In genomic region chr14:105490572-105491365, GRCh38 we compare ENCODE assay signal across 8 cellular contexts. TPM values are rescaled to one million over a fixed set of nuclear protein-coding genes. Genes with fewer than 3 reads are reported as not detected.
DNase-seq lines count a peak whose midpoint lies in the region; ATAC-seq and TF ChIP-seq lines count a peak whose summit lies in the region.

TEDC1 (plus strand) TSS chr14:105491246; CDS start chr14:105491376, 130 bp downstream.

- DNase-seq in Caco-2: peak; percentile 99 to 100
- peak; percentile 100 for DNase-seq in HT1080 (ENCODE audit: low read depth)
- peak; percentile 100 for DNase-seq in NOMO-1 (lab: John Stamatoyannopoulos, UW; ENCODE audit: unreplicated experiment in 2 of 2)
- peak; percentile 100 for DNase-seq in effector CD8-positive, alpha-beta T cell (lab: John Stamatoyannopoulos, UW)
- DNase-seq in lung (ENCODE audit: low spot score): peak; percentile 99
- DNase-seq in stimulated activated CD4-positive, alpha-beta T cell treated with anti-CD3 and anti-CD28 coated beads, TNF-alpha, amount 100 ng/mL, for 4 hours (ENCODE audit: low read depth in 3 of 3): peak; percentile 92 to 98 (median 96)

- no peaks in the 10 kb centered on the region for H3K4me1 Mint-ChIP-seq in Caco-2 (ENCODE audit: low read depth, unreplicated experiment)

- peaks cover 32% of the 10 kb centered on the region for H3K4me1 ChIP-seq in Caco-2
- H3K4me1 ChIP-seq in lung (ENCODE audit: control insufficient read depth in 2 of 2, insufficient read depth in 2 of 2, low read length in 2 of 2): peaks cover 10 to 20% of the 10 kb centered on the region in 2 donors

- no peaks in the 10 kb centered on the region for H3K27me3 Mint-ChIP-seq in Caco-2 (ENCODE audit: insufficient read depth, unreplicated experiment)

- BruUV-seq in Caco-2 (replicated peaks; lab: Mats Ljungman, UMichigan): no TSS peak

- ATAC-seq in GM21360 (IDR thresholded peaks at IDR 0.05; ENCODE audit: unreplicated experiment) (peak; percentile 61), lung (ENCODE audit: insufficient read depth, low FRiP score) (peak; percentile 85)

- peak within 1 kb of the TSS; percentile 87 for H3K27ac Mint-ChIP-seq in Caco-2 (ENCODE audit: unreplicated experiment)

- CTCF ChIA-PET in Caco-2 (lab: Charles Lee): interaction anchor here (0.5 to 2.9 kb wide), 10 partner anchors 10 to 526 kb away, joined by 3 to 57 read pairs (median 6); no protein-coding TSS in a partner anchor
- CTCF ChIA-PET in activated CD8-positive, alpha-beta memory T cell treated with anti-CD3 and anti-CD28 coated beads for 36 hours (lab: Charles Lee): interaction anchor here (1.0 to 5.3 kb wide), 13 partner anchors 10 to 189 kb away, joined by 3 to 84 read pairs (median 5); partner anchors contain the start of gene PACS2

- H3K36me3 Mint-ChIP-seq in Caco-2 (ENCODE audit: insufficient read depth, unreplicated experiment): peaks cover 12% of the 10 kb centered on the region

- H3K36me3 ChIP-seq in Caco-2 (ENCODE audit: control insufficient read depth, insufficient read depth, low read length) (no peaks in the 10 kb centered on the region; the same call in 1 of the 2 replicates), lung (ENCODE audit: control insufficient read depth in 2 of 2, insufficient read depth in 2 of 2, low read length in 2 of 2) (no peaks in the 10 kb centered on the region)

- no peaks in the 10 kb centered on the region for H3K9me3 Mint-ChIP-seq in Caco-2 (ENCODE audit: unreplicated experiment)

- H3K27ac ChIP-seq in lung (ENCODE audit: low read depth in 1 of 2, low read length in 1 of 2): peak within 1 kb of the TSS; percentile 91

- POLR2A ChIA-PET in Caco-2 (lab: Charles Lee): interaction anchor here (0.6 to 1.8 kb wide), 4 partner anchors 10 to 242 kb away, joined by 3 to 14 read pairs (median 5); partner anchors contain the start of gene BTBD6
- POLR2A ChIA-PET in activated CD8-positive, alpha-beta memory T cell treated with anti-CD3 and anti-CD28 coated beads for 36 hours (lab: Charles Lee): interaction anchor here (1.1 to 3.7 kb wide), 3 partner anchors 9 to 37 kb away, joined by 3 to 47 read pairs (median 6); no protein-coding TSS in a partner anchor

- H3K27me3 ChIP-seq in Caco-2 (replicated peaks; ENCODE audit: control insufficient read depth, insufficient read depth, low read length) (no peaks in the 10 kb centered on the region), lung (ENCODE audit: control insufficient read depth, insufficient read depth) (no peaks in the 10 kb centered on the region)

- no peaks in the 10 kb centered on the region for H3K9me3 ChIP-seq in Caco-2
- no peaks in the 10 kb centered on the region for H3K9me3 ChIP-seq in lung (ENCODE audit: control insufficient read depth in 2 of 2, insufficient read depth in 1 of 2, low read length in 1 of 2)

- TF ChIP-seq CTCF in Caco-2 (IDR thresholded peaks at IDR 0.05; ENCODE audit: insufficient read depth in 1 of 2, low read depth in 1 of 2, low read length in 1 of 2, severe bottlenecking in 1 of 2, unreplicated experiment in 1 of 2) (peak; percentile 54 to 67), lung (IDR thresholded peaks at IDR 0.05; ENCODE audit: control extremely low read depth, extremely low read depth) (peak; percentile 88)

- WGBS in lung, 2 donors: 0 to 1% methylated on average over 78 to 94 of the region's 94 CpGs

- H3K4me3 Mint-ChIP-seq in Caco-2 (ENCODE audit: unreplicated experiment): peak within 1 kb of the TSS; percentile 79

- intact Hi-C loops in Caco-2 (cut with micrococcal nuclease; ENCODE audit: unreplicated experiment): loop anchor here (1.0 to 5.0 kb wide), 3 partner anchors 37 to 120 kb away; partner anchors contain the start of gene TMEM121

- H3K4me3 ChIP-seq in Caco-2 (ENCODE audit: low read depth, low read length): peak within 1 kb of the TSS; percentile 83
- peak within 1 kb of the TSS; percentile 61 for H3K4me3 ChIP-seq in lung

RNA-seq across cellular contexts. Expression of gene TEDC1, which starts in this region (rescaled TPM):
- total RNA-seq in Caco-2 (2022) (30.3 and 30.8 TPM in 2 replicates), lung (10 to 100 TPM in 1 of 2 donors, 1 to 10 TPM in 1; 5.8 to 20.8 TPM)
- 49.3 and 50.2 TPM in 2 replicates for total RNA-seq in HT1080 (2014; rRNA removed; shearing (Covaris generic))
- 27.0 and 29.6 TPM in 2 replicates for polyA plus RNA-seq in HT1080 (2015; cell fraction: cytosol; rRNA removed)
- polyA plus RNA-seq in HT1080 (2015; cell fraction: nucleus; rRNA removed): 35.6 and 38.8 TPM in 2 replicates
- total RNA-seq in activated CD8-positive, alpha-beta memory T cell treated with anti-CD3 and anti-CD28 coated beads for 36 hours: 10 to 100 TPM; 45.5 to 46.9 TPM
- polyA plus RNA-seq in lung: 10 to 100 TPM; 12.8 to 16.0 TPM

Comparison
In these comparisons a context has a peak if more than half of its experiments do, and no peak if none do; other contexts are left out.
1. Peak in every context shown above with its lines: DNase-seq, ATAC-seq, H3K4me3 ChIP-seq and H3K27ac ChIP-seq.